10 cellular contexts compared by ENCODE assay signal in genomic region chr1:212794561-212795014, GRCh38. TPM values are rescaled to one million over a fixed set of nuclear protein-coding genes. Genes with fewer than 3 reads are reported as not detected.
DNase-seq lines count a peak whose midpoint lies in the region; ATAC-seq lines count a peak whose summit lies in the region.
"Had no signal": no experiment of that assay in that cellular context is flagged by ENCODE, and none has a peak within 500 bp of the region (broad histone marks: within the 10 kb centered on the region; RNA-seq: fewer than 3 reads in every experiment).

No MANE protein-coding gene starts in this region.

- DNase-seq in MV-4-11 (lab: John Stamatoyannopoulos, UW) (peak; percentile 99), germinal center (ENCODE audit: low spot score) (peak; percentile 80), ureter (ENCODE audit: low spot score) (no peak), LoVo (ENCODE audit: low spot score) (no peak)
- no peak for DNase-seq in activated effector memory CD4-positive, alpha-beta T cell treated with Interleukin-2 at 50 U/mL for 16 hours
- no peak for DNase-seq in activated naive CD4-positive, alpha-beta T cell treated with Interleukin-2 at 50 U/mL for 16 hours

- peak; percentile 62 for ATAC-seq in GM18873 (IDR thresholded peaks at IDR 0.05; ENCODE audit: low FRiP score, unreplicated experiment)
- peak; percentile 84 for ATAC-seq in HG02610 (IDR thresholded peaks at IDR 0.05; ENCODE audit: unreplicated experiment)

RNA-seq across cellular contexts. Expression of gene TATDN3, which starts 2.9 kb away (rescaled TPM):
- 11.0 TPM for total RNA-seq in ureter

RNA-seq across cellular contexts. Expression of gene NSL1, which starts 3.0 kb away (rescaled TPM):
- 35.5 TPM for total RNA-seq in ureter

RNA-seq across cellular contexts. Expression of gene SPATA45, which starts 52.9 kb away (rescaled TPM):
- not detected for total RNA-seq in ureter
- total RNA-seq: glomerular endothelial cell; T-helper 1 cell treated with Interleukin-12 subunit alpha and Interleukin-12 subunit beta and Interleukin-4 antibody, amounts not matched to agents 30 ng/mL and 1 ng/mL, for 36 hours had no signal

Comparison
In these comparisons a context has a peak if more than half of its experiments do, and no peak if none do; other contexts are left out.
1. DNase-seq: peak in MV-4-11 (single experiment) and germinal center (single experiment); none in activated effector memory CD4-positive, alpha-beta T cell treated with Interleukin-2 at 50 U/mL for 16 hours (single experiment), activated naive CD4-positive, alpha-beta T cell treated with Interleukin-2 at 50 U/mL for 16 hours (single experiment), ureter (single experiment) and LoVo (single experiment).